10 cellular contexts compared by ENCODE assay signal in genomic region chr6:159633196-159633595, GRCh38. TPM values are rescaled to one million over a fixed set of nuclear protein-coding genes. Genes with fewer than 3 reads are reported as not detected.
DNase-seq lines count a peak whose midpoint lies in the region; TF ChIP-seq lines count a peak whose summit lies in the region.
"Had no signal": no experiment of that assay in that cellular context is flagged by ENCODE, and none has a peak within 500 bp of the region (broad histone marks: within the 10 kb centered on the region; RNA-seq: fewer than 3 reads in every experiment).

No MANE protein-coding gene starts in this region.

- H3K27ac Mint-ChIP-seq in nephron progenitor cell = no peak overlapping the region

- H3K9me3 Mint-ChIP-seq in nephron progenitor cell = peaks cover 24% of the 10 kb centered on the region

- no peak overlapping the region for H3K4me3 ChIP-seq in Jurkat, Clone E6-1 (ENCODE audit: low read length)
- no peak overlapping the region for H3K4me3 ChIP-seq in astrocyte of the spinal cord (ENCODE audit: low read depth, low read length)
- H3K4me3 ChIP-seq: suprapubic skin had no signal

- H3K36me3 Mint-ChIP-seq in nephron progenitor cell (ENCODE audit: low read depth) = no peaks in the 10 kb centered on the region

- H3K4me3 Mint-ChIP-seq in nephron progenitor cell = no peak overlapping the region

- TF ChIP-seq CTCF in astrocyte of the spinal cord (IDR thresholded peaks at IDR 0.05; ENCODE audit: low read depth, low read length) = peak; percentile 55
- TF ChIP-seq CTCF in nephron progenitor cell (IDR thresholded peaks at IDR 0.05) = no peak

- H3K27me3 Mint-ChIP-seq in nephron progenitor cell (ENCODE audit: low read depth, poor library complexity) = no peaks in the 10 kb centered on the region

- in situ Hi-C loops in astrocyte of the spinal cord (cut with HindIII; ENCODE audit: low sequenced_read_pairs) = no loop called here

- no peaks in the 10 kb centered on the region for H3K4me1 Mint-ChIP-seq in nephron progenitor cell

- DNase-seq in NCI-H1105 (lab: John Stamatoyannopoulos, UW) (peak; percentile 4), NCI-H1105 treated with DMSO at 0.1 percent for 48 hours (lab: John Stamatoyannopoulos, UW) (no peak), astrocyte of the spinal cord (ENCODE audit: low read depth, low spot score) (no peak), nephron progenitor cell (peak; percentile 7), T-helper 1 cell (no peak), NCI-H345 treated with DMSO at 0.1 percent for 48 hours (lab: John Stamatoyannopoulos, UW; ENCODE audit: unreplicated experiment) (no peak), NCI-H1048 (lab: John Stamatoyannopoulos, UW) (no peak)
- DNase-seq in Jurkat, Clone E6-1 (ENCODE audit: low read depth, low spot score) = peak; percentile 22
- DNase-seq: NCI-H2029 treated with DMSO at 0.1 percent for 48 hours had no signal

RNA-seq across cellular contexts. Expression of gene SOD2, which starts 59.8 kb away (rescaled TPM):
- 47.0 TPM for polyA plus RNA-seq in Jurkat, Clone E6-1 (2012; ENCODE audit: insufficient read depth, insufficient read length)

Comparison
In these comparisons a context has a peak if more than half of its experiments do, and no peak if none do; other contexts are left out.
1. DNase-seq: peak in NCI-H1105 (single experiment), Jurkat, Clone E6-1 (single experiment) and nephron progenitor cell (single experiment); none in NCI-H1105 treated with DMSO at 0.1 percent for 48 hours (single experiment), astrocyte of the spinal cord (single experiment), T-helper 1 cell (0 of 5), NCI-H345 treated with DMSO at 0.1 percent for 48 hours (single experiment) and NCI-H1048 (single experiment).